25 cellular contexts compared by ENCODE assay signal in genomic region chr11:92675810-92676209, GRCh38.
"Had no signal": no experiment of that assay in that cellular context is flagged by ENCODE, and none has a peak within 500 bp of the region (broad histone marks: within the 10 kb centered on the region; RNA-seq: fewer than 3 reads in every experiment).

No MANE protein-coding gene starts in this region.

- H3K4me3 ChIP-seq: ascending aorta, cardiac muscle cell, Peyer's patch had no signal

- ATAC-seq: activated CD8-positive, alpha-beta T cell treated with anti-CD3 and anti-CD28 coated beads for 36 hours; PC-3 had no signal

- H3K36me3 ChIP-seq: ascending aorta, cardiac muscle cell, Peyer's patch had no signal

- DNase-seq: activated CD4-positive, alpha-beta T cell treated with anti-CD3 and anti-CD28 coated beads, Interleukin-2, amount 10 ng/mL, durations not matched to agents 24 days and 14 days; activated CD4-positive, alpha-beta T cell treated with anti-CD3 and anti-CD28 coated beads, Interleukin-2, amount 50 U/mL, for 4 hours; activated CD8-positive, alpha-beta T cell treated with anti-CD3 and anti-CD28 coated beads for 36 hours; activated gamma-delta T cell; activated naive CD4-positive, alpha-beta T cell treated with Interleukin-2 at 50 U/mL for 16 hours; activated naive CD8-positive, alpha-beta T cell treated with anti-CD3 and anti-CD28 coated beads, Interleukin-2, amount 10 ng/mL, durations not matched to agents 7 days and 5 days; activated T-cell treated with anti-CD3 and anti-CD28 coated beads, Interleukin-2, amount 50 U/mL, for 24 hours; amygdala; MM.1S; MV-4-11; NCI-H1092; NCI-H1436 treated with DMSO at 0.1 percent for 48 hours; NCI-H1694 treated with DMSO at 0.1 percent for 48 hours; NCI-H2029; NCI-H446; NCI-H526 treated with DMSO at 0.1 percent for 48 hours; NCI-H82; NK-92 treated with Interleukin-12 subunit alpha and Interleukin-12 subunit beta, amount 100 ng/mL, for 24 hours; PC-3; Peyer's patch; RPMI8226; T1000 had no signal

- H3K4me1 ChIP-seq: ascending aorta, Peyer's patch had no signal

- H3K27me3 ChIP-seq: ascending aorta, cardiac muscle cell, Peyer's patch had no signal

- H3K27ac ChIP-seq: ascending aorta, cardiac muscle cell, KMS-11, Peyer's patch had no signal

- H3K9me3 ChIP-seq: ascending aorta, Peyer's patch had no signal
